ENCODE assay signal across 8 cellular contexts in the genomic region with DNA sequence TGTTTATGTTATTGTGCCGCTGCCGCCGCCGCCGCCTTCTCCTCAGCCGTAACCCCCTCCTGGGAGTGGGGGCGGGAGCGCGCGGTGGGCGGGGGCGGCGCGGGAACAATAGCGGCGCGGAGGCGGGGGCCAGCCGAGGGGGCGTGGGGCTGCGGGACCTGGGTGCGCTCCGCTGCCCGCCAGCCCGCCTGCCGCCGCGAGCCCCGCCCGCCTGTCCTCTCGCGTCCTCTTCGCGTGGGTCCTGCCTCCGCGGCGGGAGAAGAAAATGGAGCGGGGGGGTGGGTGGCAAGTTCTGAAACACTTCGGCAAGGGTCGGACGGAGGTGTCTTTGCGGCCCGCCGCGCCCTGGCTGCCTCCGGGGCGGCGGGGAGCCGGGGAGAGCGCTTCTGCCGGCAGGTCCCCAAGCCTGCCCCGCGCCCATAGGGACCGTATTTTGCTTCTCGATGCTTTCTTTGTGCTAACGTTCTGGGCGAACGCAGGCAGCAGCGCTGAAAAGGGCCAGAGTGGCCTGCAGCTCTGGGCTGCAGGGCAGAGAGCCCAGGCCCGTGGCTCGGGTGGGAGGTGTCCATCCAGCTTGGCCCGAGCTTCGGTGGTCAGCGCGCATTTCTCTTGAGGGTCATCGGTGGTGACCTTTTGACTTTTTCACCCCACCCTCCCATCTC. TPM values are rescaled to one million over a fixed set of nuclear protein-coding genes. Genes with fewer than 3 reads are reported as not detected.
DNase-seq lines count a peak whose midpoint lies in the region; ATAC-seq and TF ChIP-seq lines count a peak whose summit lies in the region.

No MANE protein-coding gene starts in this region.

- H3K4me2 ChIP-seq in fibroblast of lung (ENCODE audit: extremely low read depth, insufficient read depth, low read length) (peak overlapping the region; percentile 83), neural progenitor cell (peak overlapping the region; percentile 79)

- H3K27ac ChIP-seq in fibroblast of lung (ENCODE audit: insufficient read depth, low read length), result peak overlapping the region; percentile 85
- peak overlapping the region; percentile 96 for H3K27ac ChIP-seq in neural progenitor cell
- peak overlapping the region; percentile 70 for H3K27ac ChIP-seq in substantia nigra (ENCODE audit: low read depth, low read length, poor library complexity, severe bottlenecking)

- no peaks in the 10 kb centered on the region for H3K27me3 Mint-ChIP-seq in activated T-cell treated with anti-CD3 and anti-CD28 coated beads, Interleukin-2, amount 50 U/mL, for 72 hours (ENCODE audit: low read depth)
- H3K27me3 Mint-ChIP-seq in neural progenitor cell (ENCODE audit: insufficient read depth, low read depth), result no peaks in the 10 kb centered on the region

- peaks cover 8% of the 10 kb centered on the region for H3K27me3 ChIP-seq in fibroblast of lung (ENCODE audit: control insufficient read depth, insufficient read depth, low read length)
- peaks cover 18% of the 10 kb centered on the region for H3K27me3 ChIP-seq in neural progenitor cell

- no peaks in the 10 kb centered on the region for H3K9me3 ChIP-seq in fibroblast of lung (ENCODE audit: control insufficient read depth, insufficient read depth, low read depth, low read length)
- H3K9me3 ChIP-seq in neural progenitor cell (ENCODE audit: low read depth), result no peaks in the 10 kb centered on the region

- ATAC-seq in Right ventricle myocardium inferior, result peak; percentile 68
- peak; percentile 40 for ATAC-seq in HG02885 (IDR thresholded peaks at IDR 0.05; ENCODE audit: poor library complexity, unreplicated experiment)
- peak; percentile 50 to 58 for ATAC-seq in activated T-cell treated with anti-CD3 and anti-CD28 coated beads, Interleukin-2, amount 50 U/mL, for 72 hours (replicated peaks in 1 of 2)

- DNase-seq in Right ventricle myocardium inferior (ENCODE audit: missing footprints), result peak; percentile 70
- DNase-seq in cardiac septum (ENCODE audit: low spot score), result no peak
- DNase-seq in NCI-H69 (lab: John Stamatoyannopoulos, UW), result peak; percentile 79
- DNase-seq in activated T-cell treated with anti-CD3 and anti-CD28 coated beads, Interleukin-2, amount 50 U/mL, for 72 hours, result peak; percentile 66 to 69
- peak; percentile 41 to 62 for DNase-seq in fibroblast of lung (ENCODE audit: low read depth in 2 of 2)
- peak; percentile 72 for DNase-seq in neural progenitor cell (ENCODE audit: low spot score)
- DNase-seq in substantia nigra (lab: John Stamatoyannopoulos, UW), result peak in 34 of 49 donors; percentile 32 to 94 (median 71)

- peaks cover 41% of the 10 kb centered on the region for H3K4me1 Mint-ChIP-seq in activated T-cell treated with anti-CD3 and anti-CD28 coated beads, Interleukin-2, amount 50 U/mL, for 72 hours (ENCODE audit: low read depth)
- H3K4me1 Mint-ChIP-seq in neural progenitor cell, result peaks cover 18% of the 10 kb centered on the region

- intact Hi-C loops in Right ventricle myocardium inferior (cut with DNase I) (loop anchor here (5.0 kb wide), 1 partner anchor 55 kb away; no protein-coding TSS in a partner anchor), cardiac septum (cut with DNase I) (no loop called here)

- H2AFZ ChIP-seq in fibroblast of lung (ENCODE audit: low read length) (peak overlapping the region; percentile 21), neural progenitor cell (replicated peaks) (peak overlapping the region; percentile 80)

- peak overlapping the region; percentile 70 for H3K27ac Mint-ChIP-seq in activated T-cell treated with anti-CD3 and anti-CD28 coated beads, Interleukin-2, amount 50 U/mL, for 72 hours
- H3K27ac Mint-ChIP-seq in neural progenitor cell, result peak overlapping the region; percentile 58

- H3K79me2 ChIP-seq in fibroblast of lung (ENCODE audit: control insufficient read depth, insufficient read depth, low read length) (peaks cover 49% of the 10 kb centered on the region), neural progenitor cell (ENCODE audit: low read depth) (peaks cover 50% of the 10 kb centered on the region)

- TF ChIP-seq CTCF in fibroblast of lung (conservative IDR thresholded peaks at IDR 0.05 in 1 of 2, IDR thresholded peaks at IDR 0.05 in 1 of 2; ENCODE audit: low read depth in 1 of 2, low read length in 2 of 2) (no peak), neural progenitor cell (IDR thresholded peaks at IDR 0.05) (no peak)

- no peaks in the 10 kb centered on the region for H3K9me3 Mint-ChIP-seq in activated T-cell treated with anti-CD3 and anti-CD28 coated beads, Interleukin-2, amount 50 U/mL, for 72 hours
- H3K9me3 Mint-ChIP-seq in neural progenitor cell, result no peaks in the 10 kb centered on the region

- H3K36me3 Mint-ChIP-seq in activated T-cell treated with anti-CD3 and anti-CD28 coated beads, Interleukin-2, amount 50 U/mL, for 72 hours (ENCODE audit: insufficient read depth in 2 of 2), result peaks cover 0 to 2% of the 10 kb centered on the region in 2 donors
- H3K36me3 Mint-ChIP-seq in neural progenitor cell, result peaks cover 14% of the 10 kb centered on the region

- H3K4me3 Mint-ChIP-seq in activated T-cell treated with anti-CD3 and anti-CD28 coated beads, Interleukin-2, amount 50 U/mL, for 72 hours, result peak overlapping the region; percentile 86 to 96
- H3K4me3 Mint-ChIP-seq in neural progenitor cell, result peak overlapping the region; percentile 88

- H3K36me3 ChIP-seq in fibroblast of lung (ENCODE audit: control insufficient read depth, insufficient read depth, low read length) (no peaks in the 10 kb centered on the region), neural progenitor cell (no peaks in the 10 kb centered on the region)

- peaks cover 23% of the 10 kb centered on the region for H3F3A ChIP-seq in neural progenitor cell (ENCODE audit: low read depth)

- H3K4me3 ChIP-seq in fibroblast of lung (replicated peaks in 1 of 4; ENCODE audit: control extremely low read depth in 1 of 4, insufficient read depth in 1 of 4, low read depth in 3 of 4, low read length in 4 of 4), result peak overlapping the region; percentile 79 to 86 (median 84)
- peak overlapping the region; percentile 97 for H3K4me3 ChIP-seq in neural progenitor cell

- H3K9ac ChIP-seq in fibroblast of lung (ENCODE audit: insufficient read depth, low read length) (peak overlapping the region; percentile 87), neural progenitor cell (peak overlapping the region; percentile 76)

- H4K20me1 ChIP-seq in fibroblast of lung (ENCODE audit: control insufficient read depth, extremely low read depth, insufficient read depth, low read length), result no peaks in the 10 kb centered on the region
- peaks cover 51% of the 10 kb centered on the region for H4K20me1 ChIP-seq in neural progenitor cell (ENCODE audit: low read depth)

- H3K4me1 ChIP-seq in fibroblast of lung (ENCODE audit: control insufficient read depth, extremely low read depth, insufficient read depth, low read length) (peaks cover 5% of the 10 kb centered on the region), neural progenitor cell (peaks cover 5% of the 10 kb centered on the region)

RNA-seq across cellular contexts. Expression of a gene that starts 0.5 kb away (rescaled TPM):
- total RNA-seq in Right ventricle myocardium inferior (29.5 TPM), cardiac septum (34.1 TPM), fibroblast of lung (24.4 and 29.4 TPM in 2 replicates), neural progenitor cell (ENCODE audit: low replicate concordance) (137 and 166 TPM in 2 replicates)
- 10 to 100 TPM; 43.3 to 60.2 TPM for total RNA-seq in activated T-cell treated with anti-CD3 and anti-CD28 coated beads, Interleukin-2, amount 50 U/mL, for 72 hours
- polyA plus RNA-seq in fibroblast of lung, result 39.1 and 53.7 TPM in 2 replicates
- polyA plus RNA-seq in fibroblast of lung (2012), result 23.8 and 25.4 TPM in 2 replicates
- 4.8 and 5.5 TPM in 2 replicates for polyA minus RNA-seq in fibroblast of lung (ENCODE audit: low replicate concordance)

RNA-seq across cellular contexts. Expression of a gene that starts 32.5 kb away (rescaled TPM):
- total RNA-seq in Right ventricle myocardium inferior (not detected), cardiac septum (not detected), fibroblast of lung (not detected in 2 replicates), neural progenitor cell (ENCODE audit: low replicate concordance) (0.22 TPM in 1 of 2 replicates, not detected in the other)
- not detected for total RNA-seq in activated T-cell treated with anti-CD3 and anti-CD28 coated beads, Interleukin-2, amount 50 U/mL, for 72 hours
- polyA plus RNA-seq in fibroblast of lung, result 0.16 TPM in 1 of 2 replicates, not detected in the other
- not detected in 2 replicates for polyA plus RNA-seq in fibroblast of lung (2012)
- polyA minus RNA-seq in fibroblast of lung (ENCODE audit: low replicate concordance), result not detected in 2 replicates
